Comparison of ENCODE assay signal across 9 cellular contexts in genomic region chr5:172906436-172906835, GRCh38.
DNase-seq lines count a peak whose midpoint lies in the region; ATAC-seq lines count a peak whose summit lies in the region.
"Had no signal": no experiment of that assay in that cellular context is flagged by ENCODE, and none has a peak within 500 bp of the region (broad histone marks: within the 10 kb centered on the region; RNA-seq: fewer than 3 reads in every experiment).

No MANE protein-coding gene starts in this region.

- no peak overlapping the region for H3K4me3 ChIP-seq in stomach smooth muscle (ENCODE audit: low read length in 2 of 2)

- no peak for DNase-seq in epithelial cell of prostate (ENCODE audit: low read depth, low spot score)
- no peak for DNase-seq in NCI-H82 treated with DMSO at 0.1 percent for 48 hours (lab: John Stamatoyannopoulos, UW; ENCODE audit: unreplicated experiment)
- DNase-seq in amygdala (lab: John Stamatoyannopoulos, UW): no peak
- DNase-seq in SHP77 treated with DMSO at 0.1 percent for 48 hours (lab: John Stamatoyannopoulos, UW): no peak
- DNase-seq in NCI-H524 treated with DMSO at 0.1 percent for 48 hours (lab: John Stamatoyannopoulos, UW): no peak

- peak; percentile 63 for ATAC-seq in GM18907 (IDR thresholded peaks at IDR 0.05; ENCODE audit: unreplicated experiment)
- ATAC-seq in HG03039 (IDR thresholded peaks at IDR 0.05; ENCODE audit: unreplicated experiment): peak; percentile 49
- ATAC-seq: left lobe of liver had no signal

- H3K9ac ChIP-seq in stomach smooth muscle (ENCODE audit: low read length in 2 of 2): peak overlapping the region; percentile 42 to 91

- H3K4me1 ChIP-seq in stomach smooth muscle (ENCODE audit: control insufficient read depth, insufficient read depth, low read length): peaks cover 65% of the 10 kb centered on the region

- H3K27ac ChIP-seq in epithelial cell of prostate (peak overlapping the region; percentile 100), stomach smooth muscle (ENCODE audit: low read length) (peak overlapping the region; percentile 100)

- peaks cover 8 to 10% of the 10 kb centered on the region in 2 donors for H3K36me3 ChIP-seq in stomach smooth muscle (ENCODE audit: control insufficient read depth in 2 of 2, insufficient read depth in 2 of 2, low read length in 2 of 2)

- H3K9me3 ChIP-seq in stomach smooth muscle (ENCODE audit: control insufficient read depth in 2 of 2, low read length in 2 of 2): no peaks in the 10 kb centered on the region

- no peaks in the 10 kb centered on the region for H3K27me3 ChIP-seq in stomach smooth muscle (ENCODE audit: control insufficient read depth in 1 of 2, insufficient read depth in 2 of 2, low read length in 2 of 2)
